18 cellular contexts compared by ENCODE assay signal in genomic region chr10:35949820-35950219, GRCh38.
DNase-seq lines count a peak whose midpoint lies in the region; ATAC-seq and TF ChIP-seq lines count a peak whose summit lies in the region.
"Had no signal": no experiment of that assay in that cellular context is flagged by ENCODE, and none has a peak within 500 bp of the region (broad histone marks: within the 10 kb centered on the region; RNA-seq: fewer than 3 reads in every experiment).

No MANE protein-coding gene starts in this region.

- H3K79me1 ChIP-seq in mesendoderm (ENCODE audit: low read length): no peaks in the 10 kb centered on the region

- no peak overlapping the region for H4K8ac ChIP-seq in mesendoderm (ENCODE audit: low read depth, low read length)

- CTCF ChIA-PET in A673 (lab: Charles Lee): no interaction called here

- no peak overlapping the region for H2BK5ac ChIP-seq in mesendoderm (ENCODE audit: low read length)

- H3K56ac ChIP-seq in mesendoderm (ENCODE audit: low read length): no peak overlapping the region

- H3K9me3 ChIP-seq in NT2/D1 (ENCODE audit: insufficient read depth, low read length): no peaks in the 10 kb centered on the region
- H3K9me3 ChIP-seq in sigmoid colon: no peaks in the 10 kb centered on the region
- no peaks in the 10 kb centered on the region for H3K9me3 ChIP-seq in A673 (ENCODE audit: low read depth, low read length, poor library complexity, severe bottlenecking)

- no peaks in the 10 kb centered on the region for H3K79me2 ChIP-seq in mesendoderm (ENCODE audit: control insufficient read depth, insufficient read depth, low read length)

- H3K27me3 ChIP-seq in NT2/D1 (ENCODE audit: insufficient read depth, insufficient read length) (no peaks in the 10 kb centered on the region), mesendoderm (ENCODE audit: insufficient read depth, low read length, poor library complexity) (no peaks in the 10 kb centered on the region), sigmoid colon (no peaks in the 10 kb centered on the region), A673 (replicated peaks; ENCODE audit: insufficient read depth, low read depth, low read length, poor library complexity) (no peaks in the 10 kb centered on the region)

- H3K36me3 ChIP-seq in NT2/D1 (ENCODE audit: insufficient read depth, insufficient read length, low read length) (no peaks in the 10 kb centered on the region), mesendoderm (ENCODE audit: control insufficient read depth, insufficient read depth, low read length) (no peaks in the 10 kb centered on the region), sigmoid colon (no peaks in the 10 kb centered on the region), A673 (ENCODE audit: insufficient read depth, low read length, poor library complexity, severe bottlenecking) (no peaks in the 10 kb centered on the region)

- DNase-seq in NT2/D1 (ENCODE audit: low read depth, low spot score) (peak; percentile 28), fibroblast of villous mesenchyme (ENCODE audit: low read depth) (peak; percentile 29), mesendoderm (peak; percentile 47), sigmoid colon (no peak), A673 (ENCODE audit: low spot score) (no peak), UCSD-AML1 (lab: John Stamatoyannopoulos, UW; ENCODE audit: unreplicated experiment) (no peak)
- DNase-seq: ACHN, C1 segment of cervical spinal cord, DMS79, IMR-90, NCI-H1417, NCI-H187, NCI-H2227 treated with DMSO at 0.1 percent for 48 hours, NCI-H524, PC-9, SIG-M5 had no signal

- ATAC-seq in GM21423 (IDR thresholded peaks at IDR 0.05; ENCODE audit: unreplicated experiment): no peak

- H3K9ac ChIP-seq in NT2/D1 (ENCODE audit: insufficient read length, low read depth) (no peak overlapping the region), mesendoderm (ENCODE audit: low read length) (no peak overlapping the region)

- H3K4me2 ChIP-seq in mesendoderm (ENCODE audit: low read length): no peak overlapping the region
- H3K4me2 ChIP-seq: PC-9 had no signal

- H3K4me1 ChIP-seq in NT2/D1 (ENCODE audit: insufficient read depth, insufficient read length): no peaks in the 10 kb centered on the region
- peaks cover 8% of the 10 kb centered on the region for H3K4me1 ChIP-seq in mesendoderm (ENCODE audit: control insufficient read depth, low read depth, low read length)
- H3K4me1 ChIP-seq in sigmoid colon: no peaks in the 10 kb centered on the region
- no peaks in the 10 kb centered on the region for H3K4me1 ChIP-seq in A673 (ENCODE audit: insufficient read depth, low read length, poor library complexity, severe bottlenecking)

- H3K4me3 ChIP-seq in NT2/D1 (ENCODE audit: insufficient read length, low read depth): no peak overlapping the region
- H3K4me3 ChIP-seq in fibroblast of villous mesenchyme (ENCODE audit: low read depth, low read length): no peak overlapping the region
- no peak overlapping the region for H3K4me3 ChIP-seq in mesendoderm (ENCODE audit: low read length)
- no peak overlapping the region for H3K4me3 ChIP-seq in sigmoid colon
- no peak overlapping the region for H3K4me3 ChIP-seq in A673 (ENCODE audit: low read depth, low read length, poor library complexity, severe bottlenecking)
- H3K4me3 ChIP-seq: PC-9 had no signal

- no peak overlapping the region for H4K5ac ChIP-seq in mesendoderm (ENCODE audit: low read length)

- H3K18ac ChIP-seq in mesendoderm (ENCODE audit: low read length): no peak overlapping the region

- POLR2A ChIA-PET in A673 (lab: Charles Lee; ENCODE audit: low non-redundant PET): no interaction called here

- H2BK120ac ChIP-seq in mesendoderm (ENCODE audit: low read depth, low read length): no peak overlapping the region

- TF ChIP-seq POLR2A in sigmoid colon (IDR thresholded peaks at IDR 0.05): no peak

- TF ChIP-seq EP300 in sigmoid colon (IDR thresholded peaks at IDR 0.05): no peak

- no CpG with 5 or more reads among the region's 5 CpGs for WGBS in mesendoderm (ENCODE audit: extremely low coverage, insufficient coverage, low lambda C conversion rate)
- 89 to 92% methylated on average over 5 of the region's 5 CpGs for WGBS in sigmoid colon, 2 donors

- no peak overlapping the region for H2BK15ac ChIP-seq in mesendoderm (replicated peaks; ENCODE audit: low read depth)

- H3K23ac ChIP-seq in mesendoderm (ENCODE audit: low read length): no peak overlapping the region

- no peak overlapping the region for H3K4ac ChIP-seq in mesendoderm (ENCODE audit: low read depth, low read length)

- no peak overlapping the region for H3K27ac ChIP-seq in mesendoderm (ENCODE audit: low read depth, low read length)
- no peak overlapping the region for H3K27ac ChIP-seq in sigmoid colon
- no peak overlapping the region for H3K27ac ChIP-seq in A673 (ENCODE audit: low read depth, low read length, poor library complexity, severe bottlenecking)
- H3K27ac ChIP-seq: PC-9, RWPE1 had no signal

- intact Hi-C loops in sigmoid colon (cut with DNase I): no loop called here
- intact Hi-C loops in A673 (cut with micrococcal nuclease; ENCODE audit: unreplicated experiment): no loop called here

- H2AK5ac ChIP-seq in mesendoderm (ENCODE audit: low read length): no peak overlapping the region

- no peak for TF ChIP-seq CTCF in fibroblast of villous mesenchyme (IDR thresholded peaks at IDR 0.05; ENCODE audit: insufficient read depth, low read depth, low read length)
- no peak for TF ChIP-seq CTCF in sigmoid colon (IDR thresholded peaks at IDR 0.05)
- TF ChIP-seq CTCF in A673 (conservative IDR thresholded peaks at IDR 0.05; ENCODE audit: low read depth, low read length): no peak

- BruUV-seq in A673 (replicated peaks; lab: Mats Ljungman, UMichigan): no TSS peak

Comparison
In these comparisons a context has a peak if more than half of its experiments do, and no peak if none do; other contexts are left out.
1. DNase-seq: peak in NT2/D1 (single experiment), fibroblast of villous mesenchyme (single experiment) and mesendoderm (single experiment); none in sigmoid colon (single experiment), A673 (single experiment) and UCSD-AML1 (single experiment).